In the genomic region with DNA sequence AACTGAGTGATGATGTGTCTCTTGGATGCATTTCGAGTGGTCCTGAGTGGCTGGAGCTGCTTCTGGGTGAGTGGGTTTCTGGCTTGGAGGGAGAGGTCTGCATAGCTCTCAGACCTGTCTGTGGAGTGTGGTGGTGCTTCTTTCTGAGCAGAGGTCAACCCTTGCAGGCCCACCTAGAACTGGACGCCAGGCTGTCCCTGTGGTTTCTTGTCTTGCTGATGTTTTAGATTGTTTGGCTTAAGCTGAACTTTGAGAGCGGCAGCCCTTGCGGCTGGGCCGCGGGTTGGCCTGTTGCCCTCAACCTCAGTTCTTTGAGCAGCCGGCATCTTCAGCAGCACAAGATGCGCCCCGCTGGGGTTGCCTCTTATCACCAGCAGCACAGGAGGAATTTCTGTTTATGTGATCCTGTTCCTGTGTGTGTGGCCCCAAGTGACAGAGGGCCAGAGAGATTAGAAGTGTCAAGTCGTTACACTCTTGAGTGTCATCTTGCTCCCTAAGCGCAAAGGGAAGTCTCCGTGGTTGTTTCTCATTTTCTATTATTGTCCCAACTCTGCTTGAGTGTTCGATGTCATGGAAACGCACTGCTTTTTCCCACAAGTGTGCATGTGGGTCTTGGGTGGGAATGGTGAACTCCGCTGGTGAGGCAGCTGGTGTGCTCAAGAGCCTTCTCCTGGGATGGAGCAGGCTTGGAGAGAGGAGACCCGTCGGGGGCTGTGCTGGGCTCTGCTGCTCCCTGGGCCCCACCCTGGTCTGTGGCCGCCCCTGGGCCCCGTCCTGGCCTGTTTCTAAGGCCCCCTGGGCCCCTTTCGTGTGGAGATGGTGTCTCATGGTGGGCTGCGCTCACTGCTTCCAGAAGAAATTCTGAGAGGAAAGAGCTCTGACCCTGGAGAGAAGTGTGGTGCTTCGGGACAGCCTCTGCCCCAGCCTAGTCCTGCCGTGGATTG, we compare ENCODE assay signal across 1 cellular context.
TF ChIP-seq lines count a peak whose summit lies in the region.

No MANE protein-coding gene starts in this region.

TF ChIP-seq in K562, 482 proteins besides CTCF, POLR2A, EP300 and RAD21 (continued from another document and continues in another):
- TF ChIP-seq, protein P1, sequence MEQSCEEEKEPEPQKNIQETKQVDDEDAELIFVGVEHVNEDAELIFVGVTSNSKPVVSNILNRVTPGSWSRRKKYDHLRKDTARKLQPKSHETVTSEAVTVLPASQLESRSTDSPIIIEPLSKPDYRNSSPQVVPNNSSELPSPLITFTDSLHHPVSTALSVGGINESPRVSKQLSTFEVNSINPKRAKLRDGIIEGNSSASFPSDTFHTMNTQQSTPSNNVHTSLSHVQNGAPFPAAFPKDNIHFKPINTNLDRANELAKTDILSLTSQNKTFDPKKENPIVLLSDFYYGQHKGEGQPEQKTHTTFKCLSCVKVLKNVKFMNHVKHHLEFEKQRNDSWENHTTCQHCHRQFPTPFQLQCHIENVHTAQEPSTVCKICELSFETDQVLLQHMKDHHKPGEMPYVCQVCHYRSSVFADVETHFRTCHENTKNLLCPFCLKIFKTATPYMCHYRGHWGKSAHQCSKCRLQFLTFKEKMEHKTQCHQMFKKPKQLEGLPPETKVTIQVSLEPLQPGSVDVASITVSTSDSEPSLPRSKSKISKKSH (CRISPR knock-in tag; IDR thresholded peaks at IDR 0.05) = no peak
- TF ChIP-seq NCOA1 (IDR thresholded peaks at IDR 0.05; ENCODE audit: low read depth) (peak; percentile 95), POU5F1 (IDR thresholded peaks at IDR 0.05; ENCODE audit: borderline replicate concordance, low read depth, low read length, partially characterized antibody) (no peak), PRPF4 (IDR thresholded peaks at IDR 0.05; ENCODE audit: insufficient read depth, low read depth, low read length, poor library complexity, severe bottlenecking) (no peak), SIN3A (IDR thresholded peaks at IDR 0.05; ENCODE audit: borderline replicate concordance in 2 of 2, control insufficient read depth in 1 of 2, low read depth in 2 of 2, low read length in 2 of 2) (peak in 1 of 2 experiments; percentile 27; a peak in 1 of 4 replicates), MAFG (tag; conservative IDR thresholded peaks at IDR 0.05) (no peak; the same call in 1 of the 2 replicates), TEAD2 (tag; IDR thresholded peaks at IDR 0.05) (peak; percentile 39; the same call in 1 of the 2 replicates), SRSF3 (IDR thresholded peaks at IDR 0.05; ENCODE audit: insufficient read depth, low read length) (no peak), MEIS2 (IDR thresholded peaks at IDR 0.05; ENCODE audit: partially characterized antibody) (peak; percentile 93), ARID2 (IDR thresholded peaks at IDR 0.05) (no peak), MTA1 (IDR thresholded peaks at IDR 0.05; ENCODE audit: borderline replicate concordance) (peak; percentile 84), ADNP (tag; IDR thresholded peaks at IDR 0.05) (no peak), MEF2D (tag; conservative IDR thresholded peaks at IDR 0.05; ENCODE audit: low read depth) (peak; percentile 88), POLR3G (IDR thresholded peaks at IDR 0.05; ENCODE audit: extremely low read depth, insufficient read length, insufficient replicate concordance) (no peak), MAFF (IDR thresholded peaks at IDR 0.05; ENCODE audit: low read length) (no peak), TAF15 (IDR thresholded peaks at IDR 0.05; ENCODE audit: low read depth, low read length) (no peak), POLR2H (tag; IDR thresholded peaks at IDR 0.05; ENCODE audit: low read depth) (no peak), ZNF217 (CRISPR knock-in tag; IDR thresholded peaks at IDR 0.05) (no peak), ZNF133 (CRISPR knock-in tag; IDR thresholded peaks at IDR 0.05) (no peak), SETDB1 (IDR thresholded peaks at IDR 0.05; ENCODE audit: low read length) (no peak), CBX1 (IDR thresholded peaks at IDR 0.05; ENCODE audit: low read depth) (no peak; the same call in 1 of the 2 replicates), ZFX (CRISPR knock-in tag; IDR thresholded peaks at IDR 0.05) (peak; percentile 74), ZNF707 (CRISPR knock-in tag; conservative IDR thresholded peaks at IDR 0.05) (no peak)
- TF ChIP-seq, protein P2, sequence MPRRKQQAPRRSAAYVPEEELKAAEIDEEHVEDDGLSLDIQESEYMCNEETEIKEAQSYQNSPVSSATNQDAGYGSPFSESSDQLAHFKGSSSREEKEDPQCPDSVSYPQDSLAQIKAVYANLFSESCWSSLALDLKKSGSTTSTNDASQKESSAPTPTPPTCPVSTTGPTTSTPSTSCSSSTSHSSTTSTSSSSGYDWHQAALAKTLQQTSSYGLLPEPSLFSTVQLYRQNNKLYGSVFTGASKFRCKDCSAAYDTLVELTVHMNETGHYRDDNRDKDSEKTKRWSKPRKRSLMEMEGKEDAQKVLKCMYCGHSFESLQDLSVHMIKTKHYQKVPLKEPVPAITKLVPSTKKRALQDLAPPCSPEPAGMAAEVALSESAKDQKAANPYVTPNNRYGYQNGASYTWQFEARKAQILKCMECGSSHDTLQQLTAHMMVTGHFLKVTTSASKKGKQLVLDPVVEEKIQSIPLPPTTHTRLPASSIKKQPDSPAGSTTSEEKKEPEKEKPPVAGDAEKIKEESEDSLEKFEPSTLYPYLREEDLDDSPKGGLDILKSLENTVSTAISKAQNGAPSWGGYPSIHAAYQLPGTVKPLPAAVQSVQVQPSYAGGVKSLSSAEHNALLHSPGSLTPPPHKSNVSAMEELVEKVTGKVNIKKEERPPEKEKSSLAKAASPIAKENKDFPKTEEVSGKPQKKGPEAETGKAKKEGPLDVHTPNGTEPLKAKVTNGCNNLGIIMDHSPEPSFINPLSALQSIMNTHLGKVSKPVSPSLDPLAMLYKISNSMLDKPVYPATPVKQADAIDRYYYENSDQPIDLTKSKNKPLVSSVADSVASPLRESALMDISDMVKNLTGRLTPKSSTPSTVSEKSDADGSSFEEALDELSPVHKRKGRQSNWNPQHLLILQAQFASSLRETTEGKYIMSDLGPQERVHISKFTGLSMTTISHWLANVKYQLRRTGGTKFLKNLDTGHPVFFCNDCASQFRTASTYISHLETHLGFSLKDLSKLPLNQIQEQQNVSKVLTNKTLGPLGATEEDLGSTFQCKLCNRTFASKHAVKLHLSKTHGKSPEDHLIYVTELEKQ (CRISPR knock-in tag; IDR thresholded peaks at IDR 0.05) = no peak
- TF ChIP-seq, protein P3, sequence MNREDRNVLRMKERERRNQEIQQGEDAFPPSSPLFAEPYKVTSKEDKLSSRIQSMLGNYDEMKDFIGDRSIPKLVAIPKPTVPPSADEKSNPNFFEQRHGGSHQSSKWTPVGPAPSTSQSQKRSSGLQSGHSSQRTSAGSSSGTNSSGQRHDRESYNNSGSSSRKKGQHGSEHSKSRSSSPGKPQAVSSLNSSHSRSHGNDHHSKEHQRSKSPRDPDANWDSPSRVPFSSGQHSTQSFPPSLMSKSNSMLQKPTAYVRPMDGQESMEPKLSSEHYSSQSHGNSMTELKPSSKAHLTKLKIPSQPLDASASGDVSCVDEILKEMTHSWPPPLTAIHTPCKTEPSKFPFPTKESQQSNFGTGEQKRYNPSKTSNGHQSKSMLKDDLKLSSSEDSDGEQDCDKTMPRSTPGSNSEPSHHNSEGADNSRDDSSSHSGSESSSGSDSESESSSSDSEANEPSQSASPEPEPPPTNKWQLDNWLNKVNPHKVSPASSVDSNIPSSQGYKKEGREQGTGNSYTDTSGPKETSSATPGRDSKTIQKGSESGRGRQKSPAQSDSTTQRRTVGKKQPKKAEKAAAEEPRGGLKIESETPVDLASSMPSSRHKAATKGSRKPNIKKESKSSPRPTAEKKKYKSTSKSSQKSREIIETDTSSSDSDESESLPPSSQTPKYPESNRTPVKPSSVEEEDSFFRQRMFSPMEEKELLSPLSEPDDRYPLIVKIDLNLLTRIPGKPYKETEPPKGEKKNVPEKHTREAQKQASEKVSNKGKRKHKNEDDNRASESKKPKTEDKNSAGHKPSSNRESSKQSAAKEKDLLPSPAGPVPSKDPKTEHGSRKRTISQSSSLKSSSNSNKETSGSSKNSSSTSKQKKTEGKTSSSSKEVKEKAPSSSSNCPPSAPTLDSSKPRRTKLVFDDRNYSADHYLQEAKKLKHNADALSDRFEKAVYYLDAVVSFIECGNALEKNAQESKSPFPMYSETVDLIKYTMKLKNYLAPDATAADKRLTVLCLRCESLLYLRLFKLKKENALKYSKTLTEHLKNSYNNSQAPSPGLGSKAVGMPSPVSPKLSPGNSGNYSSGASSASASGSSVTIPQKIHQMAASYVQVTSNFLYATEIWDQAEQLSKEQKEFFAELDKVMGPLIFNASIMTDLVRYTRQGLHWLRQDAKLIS (CRISPR knock-in tag; IDR thresholded peaks at IDR 0.05) = no peak
- TF ChIP-seq, protein P4, sequence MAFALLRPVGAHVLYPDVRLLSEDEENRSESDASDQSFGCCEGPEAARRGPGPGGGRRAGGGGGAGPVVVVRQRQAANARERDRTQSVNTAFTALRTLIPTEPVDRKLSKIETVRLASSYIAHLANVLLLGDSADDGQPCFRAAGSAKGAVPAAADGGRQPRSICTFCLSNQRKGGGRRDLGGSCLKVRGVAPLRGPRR (CRISPR knock-in tag; IDR thresholded peaks at IDR 0.05) = no peak
- TF ChIP-seq, protein P5, sequence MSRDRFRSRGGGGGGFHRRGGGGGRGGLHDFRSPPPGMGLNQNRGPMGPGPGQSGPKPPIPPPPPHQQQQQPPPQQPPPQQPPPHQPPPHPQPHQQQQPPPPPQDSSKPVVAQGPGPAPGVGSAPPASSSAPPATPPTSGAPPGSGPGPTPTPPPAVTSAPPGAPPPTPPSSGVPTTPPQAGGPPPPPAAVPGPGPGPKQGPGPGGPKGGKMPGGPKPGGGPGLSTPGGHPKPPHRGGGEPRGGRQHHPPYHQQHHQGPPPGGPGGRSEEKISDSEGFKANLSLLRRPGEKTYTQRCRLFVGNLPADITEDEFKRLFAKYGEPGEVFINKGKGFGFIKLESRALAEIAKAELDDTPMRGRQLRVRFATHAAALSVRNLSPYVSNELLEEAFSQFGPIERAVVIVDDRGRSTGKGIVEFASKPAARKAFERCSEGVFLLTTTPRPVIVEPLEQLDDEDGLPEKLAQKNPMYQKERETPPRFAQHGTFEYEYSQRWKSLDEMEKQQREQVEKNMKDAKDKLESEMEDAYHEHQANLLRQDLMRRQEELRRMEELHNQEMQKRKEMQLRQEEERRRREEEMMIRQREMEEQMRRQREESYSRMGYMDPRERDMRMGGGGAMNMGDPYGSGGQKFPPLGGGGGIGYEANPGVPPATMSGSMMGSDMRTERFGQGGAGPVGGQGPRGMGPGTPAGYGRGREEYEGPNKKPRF (IDR thresholded peaks at IDR 0.05; ENCODE audit: low read depth, low read length) = no peak
- TF ChIP-seq, protein P6, sequence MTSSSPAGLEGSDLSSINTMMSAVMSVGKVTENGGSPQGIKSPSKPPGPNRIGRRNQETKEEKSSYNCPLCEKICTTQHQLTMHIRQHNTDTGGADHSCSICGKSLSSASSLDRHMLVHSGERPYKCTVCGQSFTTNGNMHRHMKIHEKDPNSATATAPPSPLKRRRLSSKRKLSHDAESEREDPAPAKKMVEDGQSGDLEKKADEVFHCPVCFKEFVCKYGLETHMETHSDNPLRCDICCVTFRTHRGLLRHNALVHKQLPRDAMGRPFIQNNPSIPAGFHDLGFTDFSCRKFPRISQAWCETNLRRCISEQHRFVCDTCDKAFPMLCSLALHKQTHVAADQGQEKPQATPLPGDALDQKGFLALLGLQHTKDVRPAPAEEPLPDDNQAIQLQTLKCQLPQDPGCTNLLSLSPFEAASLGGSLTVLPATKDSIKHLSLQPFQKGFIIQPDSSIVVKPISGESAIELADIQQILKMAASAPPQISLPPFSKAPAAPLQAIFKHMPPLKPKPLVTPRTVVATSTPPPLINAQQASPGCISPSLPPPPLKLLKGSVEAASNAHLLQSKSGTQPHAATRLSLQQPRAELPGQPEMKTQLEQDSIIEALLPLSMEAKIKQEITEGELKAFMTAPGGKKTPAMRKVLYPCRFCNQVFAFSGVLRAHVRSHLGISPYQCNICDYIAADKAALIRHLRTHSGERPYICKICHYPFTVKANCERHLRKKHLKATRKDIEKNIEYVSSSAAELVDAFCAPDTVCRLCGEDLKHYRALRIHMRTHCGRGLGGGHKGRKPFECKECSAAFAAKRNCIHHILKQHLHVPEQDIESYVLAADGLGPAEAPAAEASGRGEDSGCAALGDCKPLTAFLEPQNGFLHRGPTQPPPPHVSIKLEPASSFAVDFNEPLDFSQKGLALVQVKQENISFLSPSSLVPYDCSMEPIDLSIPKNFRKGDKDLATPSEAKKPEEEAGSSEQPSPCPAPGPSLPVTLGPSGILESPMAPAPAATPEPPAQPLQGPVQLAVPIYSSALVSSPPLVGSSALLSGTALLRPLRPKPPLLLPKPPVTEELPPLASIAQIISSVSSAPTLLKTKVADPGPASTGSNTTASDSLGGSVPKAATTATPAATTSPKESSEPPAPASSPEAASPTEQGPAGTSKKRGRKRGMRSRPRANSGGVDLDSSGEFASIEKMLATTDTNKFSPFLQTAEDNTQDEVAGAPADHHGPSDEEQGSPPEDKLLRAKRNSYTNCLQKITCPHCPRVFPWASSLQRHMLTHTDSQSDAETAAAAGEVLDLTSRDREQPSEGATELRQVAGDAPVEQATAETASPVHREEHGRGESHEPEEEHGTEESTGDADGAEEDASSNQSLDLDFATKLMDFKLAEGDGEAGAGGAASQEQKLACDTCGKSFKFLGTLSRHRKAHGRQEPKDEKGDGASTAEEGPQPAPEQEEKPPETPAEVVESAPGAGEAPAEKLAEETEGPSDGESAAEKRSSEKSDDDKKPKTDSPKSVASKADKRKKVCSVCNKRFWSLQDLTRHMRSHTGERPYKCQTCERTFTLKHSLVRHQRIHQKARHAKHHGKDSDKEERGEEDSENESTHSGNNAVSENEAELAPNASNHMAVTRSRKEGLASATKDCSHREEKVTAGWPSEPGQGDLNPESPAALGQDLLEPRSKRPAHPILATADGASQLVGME (CRISPR knock-in tag; IDR thresholded peaks at IDR 0.05) = 0 out of 2 replicates have a peak, but pooled peaks have one; percentile 13
- TF ChIP-seq, protein P7, sequence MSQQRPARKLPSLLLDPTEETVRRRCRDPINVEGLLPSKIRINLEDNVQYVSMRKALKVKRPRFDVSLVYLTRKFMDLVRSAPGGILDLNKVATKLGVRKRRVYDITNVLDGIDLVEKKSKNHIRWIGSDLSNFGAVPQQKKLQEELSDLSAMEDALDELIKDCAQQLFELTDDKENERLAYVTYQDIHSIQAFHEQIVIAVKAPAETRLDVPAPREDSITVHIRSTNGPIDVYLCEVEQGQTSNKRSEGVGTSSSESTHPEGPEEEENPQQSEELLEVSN (IDR thresholded peaks at IDR 0.05; ENCODE audit: borderline replicate concordance in 1 of 2, extremely low read depth in 1 of 2, insufficient read depth in 1 of 2, insufficient read length in 1 of 2, low read depth in 1 of 2, low read length in 1 of 2, poor library complexity in 1 of 2, severe bottlenecking in 1 of 2) = no peak
- TF ChIP-seq, protein P8, sequence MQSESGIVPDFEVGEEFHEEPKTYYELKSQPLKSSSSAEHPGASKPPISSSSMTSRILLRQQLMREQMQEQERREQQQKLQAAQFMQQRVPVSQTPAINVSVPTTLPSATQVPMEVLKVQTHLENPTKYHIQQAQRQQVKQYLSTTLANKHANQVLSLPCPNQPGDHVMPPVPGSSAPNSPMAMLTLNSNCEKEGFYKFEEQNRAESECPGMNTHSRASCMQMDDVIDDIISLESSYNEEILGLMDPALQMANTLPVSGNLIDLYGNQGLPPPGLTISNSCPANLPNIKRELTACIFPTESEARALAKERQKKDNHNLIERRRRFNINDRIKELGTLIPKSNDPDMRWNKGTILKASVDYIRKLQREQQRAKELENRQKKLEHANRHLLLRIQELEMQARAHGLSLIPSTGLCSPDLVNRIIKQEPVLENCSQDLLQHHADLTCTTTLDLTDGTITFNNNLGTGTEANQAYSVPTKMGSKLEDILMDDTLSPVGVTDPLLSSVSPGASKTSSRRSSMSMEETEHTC (IDR thresholded peaks at IDR 0.05) = peak; percentile 81; the same call in 1 of the 2 replicates
- TF ChIP-seq, protein P9, sequence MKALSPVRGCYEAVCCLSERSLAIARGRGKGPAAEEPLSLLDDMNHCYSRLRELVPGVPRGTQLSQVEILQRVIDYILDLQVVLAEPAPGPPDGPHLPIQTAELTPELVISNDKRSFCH (CRISPR knock-in tag; IDR thresholded peaks at IDR 0.05) = no peak
- TF ChIP-seq, protein P9 (tag; IDR thresholded peaks at IDR 0.05) = peak; percentile 96
